Comparison of ENCODE assay signal across 25 cellular contexts in genomic region chr9:5408596-5408995, GRCh38.
"Had no signal": no experiment of that assay in that cellular context is flagged by ENCODE, and none has a peak within 500 bp of the region (broad histone marks: within the 10 kb centered on the region; RNA-seq: fewer than 3 reads in every experiment).

No MANE protein-coding gene starts in this region.

- H3K9ac ChIP-seq: KMS-11 had no signal

- H3K36me3 ChIP-seq: SJSA1 had no signal

- FAIRE-seq: RCC 7860 had no signal

- H3K4me3 ChIP-seq: PC-9, SJSA1, SK-N-MC had no signal

- H3K4me1 ChIP-seq: SJSA1 had no signal

- H3K27ac ChIP-seq: KMS-11, PC-9, SJSA1, SK-N-MC had no signal

- H2AFZ ChIP-seq: PC-9 had no signal

- H3K4me2 ChIP-seq: KMS-11, PC-9 had no signal

- H3K9me3 ChIP-seq: SJSA1 had no signal

- H3K27me3 ChIP-seq: SJSA1 had no signal

- DNase-seq: IMR-90, Kasumi-1, MV-4-11, NCI-H1048, NCI-H1105, NCI-H1417, NCI-H1436 treated with DMSO at 0.1 percent for 48 hours, NCI-H1694, NCI-H187 treated with DMSO at 0.1 percent for 48 hours, NCI-H2029 treated with DMSO at 0.1 percent for 48 hours, NCI-H2171, NCI-H226, NCI-H446, NCI-H510A, NCI-H524 treated with DMSO at 0.1 percent for 48 hours, NCI-H69, NCI-H774, PC-9, Right ventricle myocardium superior, RPMI8226, SIG-M5 had no signal
